14 cellular contexts compared by ENCODE assay signal in genomic region chr6:3867616-3868502, GRCh38. TPM values are rescaled to one million over a fixed set of nuclear protein-coding genes. Genes with fewer than 3 reads are reported as not detected.
A peak's percentile ranks its signal among the peaks of the same experiment; 100 is the strongest.
DNase-seq lines count a peak whose midpoint lies in the region; ATAC-seq and TF ChIP-seq lines count a peak whose summit lies in the region.
"Had no signal": no experiment of that assay in that cellular context is flagged by ENCODE, and none has a peak within 500 bp of the region (broad histone marks: within the 10 kb centered on the region; RNA-seq: fewer than 3 reads in every experiment).

No MANE protein-coding gene starts in this region.

- 35% methylated on average over 9 of the region's 10 CpGs for WGBS in mammary epithelial cell (ENCODE audit: low coverage, missing lambda C conversion rate)

- H2AFZ ChIP-seq in mammary epithelial cell (ENCODE audit: low read depth, low read length), result peak overlapping the region; percentile 49

- H3K36me3 ChIP-seq in MG63 (no peaks in the 10 kb centered on the region), mammary epithelial cell (ENCODE audit: insufficient read depth, low read length) (no peaks in the 10 kb centered on the region), mucosa of descending colon (ENCODE audit: low read depth) (no peaks in the 10 kb centered on the region)
- H3K36me3 ChIP-seq: left ventricle myocardium inferior, SJSA1, tibial artery had no signal

- no peaks in the 10 kb centered on the region for H3K9me3 ChIP-seq in MG63
- H3K9me3 ChIP-seq in mammary epithelial cell (replicated peaks; ENCODE audit: insufficient read depth, low read length), result no peaks in the 10 kb centered on the region
- H3K9me3 ChIP-seq in mucosa of descending colon, result no peaks in the 10 kb centered on the region
- H3K9me3 ChIP-seq: left ventricle myocardium inferior, SJSA1, tibial artery had no signal

- no peaks in the 10 kb centered on the region for H4K20me1 ChIP-seq in mammary epithelial cell (ENCODE audit: insufficient read depth, low read length)

- dilution Hi-C loops in mammary epithelial cell (cut with HindIII; ENCODE audit: low sequenced_read_pairs), result no loop called here

- H3K4me3 ChIP-seq in MG63 (peak overlapping the region; percentile 20; the same call in 1 of the 2 replicates), mammary epithelial cell (replicated peaks in 1 of 3; ENCODE audit: insufficient read depth in 1 of 3, low read depth in 2 of 3, low read length in 3 of 3) (no peak overlapping the region), mucosa of descending colon (no peak overlapping the region)
- H3K4me3 ChIP-seq: left ventricle myocardium inferior, SJSA1, tibial artery had no signal

- TF ChIP-seq CTCF in mammary epithelial cell (conservative IDR thresholded peaks at IDR 0.05 in 1 of 2, IDR thresholded peaks at IDR 0.05 in 1 of 2; ENCODE audit: extremely low read depth in 1 of 2, insufficient read depth in 1 of 2, low read depth in 1 of 2, low read length in 2 of 2) (no peak), mucosa of descending colon (IDR thresholded peaks at IDR 0.05) (no peak)

- intact Hi-C loops in mammary epithelial cell (cut with micrococcal nuclease), result loop anchor here (5.0 kb wide), 1 partner anchor 44 kb away; no protein-coding TSS in a partner anchor
- intact Hi-C loops in mucosa of descending colon (cut with DNase I, micrococcal nuclease), result no loop called here

- H3K27ac ChIP-seq in mammary epithelial cell (ENCODE audit: insufficient read depth, low read depth, low read length), result no peak overlapping the region
- H3K27ac ChIP-seq: left ventricle myocardium inferior, SJSA1, tibial artery had no signal

- peaks cover 11% of the 10 kb centered on the region for H3K4me1 ChIP-seq in mammary epithelial cell (ENCODE audit: insufficient read depth, low read length)
- H3K4me1 ChIP-seq in mucosa of descending colon (ENCODE audit: low read depth), result no peaks in the 10 kb centered on the region
- H3K4me1 ChIP-seq: left ventricle myocardium inferior, SJSA1 had no signal

- in situ Hi-C loops in mammary epithelial cell (cut with MboI; ENCODE audit: low sequenced_read_pairs in 2 of 2), result no loop called here

- H3K4me2 ChIP-seq in mammary epithelial cell (ENCODE audit: insufficient read depth, low read depth, low read length), result peak overlapping the region; percentile 63

- no peaks in the 10 kb centered on the region for H3K79me2 ChIP-seq in mammary epithelial cell (ENCODE audit: insufficient read depth, low read length)

- CTCF ChIA-PET in mammary epithelial cell (lab: Charles Lee; ENCODE audit: low non-redundant PET), result no interaction called here

- H3K9ac ChIP-seq in mammary epithelial cell (ENCODE audit: insufficient read depth, low read length), result no peak overlapping the region

- DNase-seq in EH (ENCODE audit: low read depth), result peak; percentile 45
- DNase-seq in MG63, result no peak
- peak; percentile 51 for DNase-seq in mammary epithelial cell
- DNase-seq in mucosa of descending colon, result no peak
- DNase-seq in CD1c-positive myeloid dendritic cell (ENCODE audit: extremely low spot score), result no peak
- no peak for DNase-seq in SW480 (ENCODE audit: low spot score)
- DNase-seq: activated naive CD8-positive, alpha-beta T cell treated with anti-CD3 and anti-CD28 coated beads, Interleukin-2, amount 10 ng/mL, durations not matched to agents 7 days and 5 days; Calu3; left ventricle myocardium inferior; small intestine; tibial artery had no signal

- H3K27me3 ChIP-seq in MG63 (no peaks in the 10 kb centered on the region), mammary epithelial cell (ENCODE audit: insufficient read depth, low read length) (no peaks in the 10 kb centered on the region)
- H3K27me3 ChIP-seq: SJSA1, tibial artery had no signal

- ATAC-seq in mucosa of descending colon, result peak; percentile 30
- ATAC-seq in HG03045 (IDR thresholded peaks at IDR 0.05; ENCODE audit: unreplicated experiment), result no peak
- ATAC-seq in HG02588 (IDR thresholded peaks at IDR 0.05; ENCODE audit: unreplicated experiment), result no peak

- BruUV-seq in mammary epithelial cell (replicated peaks; lab: Mats Ljungman, UMichigan), result no TSS peak

RNA-seq across cellular contexts. Expression of gene FAM50B, which starts 18.7 kb away (rescaled TPM):
- not detected in 2 replicates for total RNA-seq in MG63 (2014; rRNA removed; shearing (Covaris generic); ENCODE audit: low replicate concordance)
- total RNA-seq in mammary epithelial cell, result 1 to 10 TPM; 4.4 to 7.3 TPM
- 6.6 TPM for polyA plus RNA-seq in mammary epithelial cell
- polyA minus RNA-seq in mammary epithelial cell, result 0.52 TPM
- total RNA-seq in mucosa of descending colon, result 10 to 100 TPM in 1 of 3 donors, 1 to 10 TPM in 2; 3.2 to 14.2 (median 3.3) TPM

Comparison
In these comparisons a context has a peak if more than half of its experiments do, and no peak if none do; other contexts are left out.
1. DNase-seq: peak in EH (single experiment) and mammary epithelial cell (single experiment); none in MG63 (single experiment), mucosa of descending colon (0 of 3), CD1c-positive myeloid dendritic cell (single experiment) and SW480 (single experiment).